In the genomic region with DNA sequence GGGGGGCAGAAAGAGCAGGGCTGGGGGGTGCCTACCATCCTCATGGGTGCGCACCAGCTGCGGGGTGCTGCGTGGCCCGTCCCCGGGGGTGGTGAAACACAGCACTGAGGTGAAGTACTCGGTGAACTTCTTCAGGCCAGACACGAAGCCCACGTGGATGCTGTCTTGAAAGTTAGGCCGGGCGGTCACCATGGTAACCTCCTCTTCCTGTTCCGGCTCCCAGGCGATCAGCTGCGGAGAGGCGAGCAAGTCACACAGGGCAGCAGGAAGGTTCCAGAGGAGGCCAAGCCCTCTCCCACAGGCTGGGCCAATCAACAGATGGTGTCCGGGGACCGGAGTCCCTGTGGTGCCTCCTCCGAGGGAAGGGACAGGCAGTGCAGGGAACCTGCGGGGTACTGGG, we compare ENCODE assay signal across 11 cellular contexts.
A peak's percentile ranks its signal among the peaks of the same experiment; 100 is the strongest.
DNase-seq lines count a peak whose midpoint lies in the region; ATAC-seq, FAIRE-seq and TF ChIP-seq lines count a peak whose summit lies in the region.
"Had no signal": no experiment of that assay in that cellular context is flagged by ENCODE, and none has a peak within 500 bp of the region (broad histone marks: within the 10 kb centered on the region; RNA-seq: fewer than 3 reads in every experiment).

No MANE protein-coding gene starts in this region.

- H3K27me3 ChIP-seq in right lobe of liver = no peaks in the 10 kb centered on the region
- H3K27me3 ChIP-seq in Karpas-422 (ENCODE audit: low read length) = no peaks in the 10 kb centered on the region
- H3K27me3 ChIP-seq: esophagus muscularis mucosa had no signal

- no peak for TF ChIP-seq POLR2A in right lobe of liver (IDR thresholded peaks at IDR 0.05)

- H3K4me3 ChIP-seq in right lobe of liver (no peak overlapping the region), Karpas-422 (ENCODE audit: low read length) (no peak overlapping the region)
- H3K4me3 ChIP-seq: esophagus muscularis mucosa had no signal

- peak; percentile 47 to 66 (median 55) for ATAC-seq in right lobe of liver
- ATAC-seq: Panc1 had no signal

- H2AFZ ChIP-seq in Karpas-422 (ENCODE audit: low read length) = no peak overlapping the region

- H3K9me2 ChIP-seq in Karpas-422 (replicated peaks; ENCODE audit: insufficient read depth, low read length) = no peaks in the 10 kb centered on the region

- WGBS in right lobe of liver (ENCODE audit: insufficient coverage, low coverage, low lambda C conversion rate, missing lambda C conversion rate) = 20% methylated on average over 2 of the region's 18 CpGs

- intact Hi-C loops in right lobe of liver (cut with DNase I) = no loop called here

- no peak for FAIRE-seq in D721Med (lab: Jason Lieb, UNC)
- FAIRE-seq: G401.6 had no signal

- no peaks in the 10 kb centered on the region for H3K36me3 ChIP-seq in right lobe of liver
- H3K36me3 ChIP-seq in Karpas-422 (ENCODE audit: insufficient read depth, low read length) = no peaks in the 10 kb centered on the region
- H3K36me3 ChIP-seq: esophagus muscularis mucosa had no signal

- H3K4me2 ChIP-seq in Karpas-422 (ENCODE audit: low read depth, low read length, poor library complexity, severe bottlenecking) = no peak overlapping the region

- H3K79me2 ChIP-seq in Karpas-422 (ENCODE audit: low read length) = no peaks in the 10 kb centered on the region

- H3K27ac ChIP-seq in right lobe of liver (no peak overlapping the region), Karpas-422 (ENCODE audit: low read length) (no peak overlapping the region)
- H3K27ac ChIP-seq: esophagus muscularis mucosa had no signal

- H4K20me1 ChIP-seq in Karpas-422 (ENCODE audit: insufficient read depth, low read depth, low read length) = no peaks in the 10 kb centered on the region

- DNase-seq in DMS53 treated with DMSO at 0.1 percent for 48 hours (lab: John Stamatoyannopoulos, UW; ENCODE audit: unreplicated experiment) (peak; percentile 77), NCI-H2227 treated with DMSO at 0.1 percent for 48 hours (lab: John Stamatoyannopoulos, UW) (peak; percentile 3), right lobe of liver (peak in 2 of 3 donors; percentile 34 to 52), Karpas-422 (no peak), D721Med (ENCODE audit: insufficient read length, low spot score) (no peak), HT-29 (ENCODE audit: low spot score) (no peak), NCI-H1694 treated with DMSO at 0.1 percent for 48 hours (lab: John Stamatoyannopoulos, UW) (no peak)
- peak; percentile 3 for DNase-seq in central memory CD4-positive, alpha-beta T cell

- TF ChIP-seq CTCF in right lobe of liver (IDR thresholded peaks at IDR 0.05) (no peak), D721Med (IDR thresholded peaks at IDR 0.05; ENCODE audit: insufficient read depth, missing control alignments) (no peak)

- no peaks in the 10 kb centered on the region for H3K4me1 ChIP-seq in right lobe of liver
- no peaks in the 10 kb centered on the region for H3K4me1 ChIP-seq in Karpas-422 (ENCODE audit: low read length)
- H3K4me1 ChIP-seq: esophagus muscularis mucosa had no signal

- H3K9me3 ChIP-seq in right lobe of liver (no peaks in the 10 kb centered on the region), Karpas-422 (ENCODE audit: low read length) (no peaks in the 10 kb centered on the region)
- H3K9me3 ChIP-seq: esophagus muscularis mucosa had no signal

- no peak overlapping the region for H3K9ac ChIP-seq in Karpas-422 (ENCODE audit: low read length)

Comparison
In these comparisons a context has a peak if more than half of its experiments do, and no peak if none do; other contexts are left out.
1. DNase-seq: peak in DMS53 treated with DMSO at 0.1 percent for 48 hours (single experiment), NCI-H2227 treated with DMSO at 0.1 percent for 48 hours (single experiment), central memory CD4-positive, alpha-beta T cell (single experiment) and right lobe of liver (2 of 3); none in Karpas-422 (single experiment), D721Med (single experiment), HT-29 (single experiment) and NCI-H1694 treated with DMSO at 0.1 percent for 48 hours (single experiment).